19 cellular contexts compared by ENCODE assay signal in genomic region chr11:70778828-70779365, GRCh38.
DNase-seq lines count a peak whose midpoint lies in the region; ATAC-seq and TF ChIP-seq lines count a peak whose summit lies in the region.
"Had no signal": no experiment of that assay in that cellular context is flagged by ENCODE, and none has a peak within 500 bp of the region (broad histone marks: within the 10 kb centered on the region; RNA-seq: fewer than 3 reads in every experiment).

No MANE protein-coding gene starts in this region.

- peaks cover 14% of the 10 kb centered on the region for H3K4me1 Mint-ChIP-seq in nephron progenitor cell

- peaks cover 11% of the 10 kb centered on the region for H3K9me3 Mint-ChIP-seq in nephron progenitor cell

- no peak for ATAC-seq in psoas muscle
- ATAC-seq: A549 had no signal

- H3K4me3 Mint-ChIP-seq in nephron progenitor cell = no peak overlapping the region

- H3K36me3 ChIP-seq in psoas muscle (ENCODE audit: insufficient read depth in 1 of 2, low read depth in 1 of 2) = no peaks in the 10 kb centered on the region
- H3K36me3 ChIP-seq: MG63, SJCRH30 had no signal

- intact Hi-C loops in psoas muscle (cut with DNase I) = no loop called here

- peaks cover 4% of the 10 kb centered on the region for H3K27me3 Mint-ChIP-seq in nephron progenitor cell (ENCODE audit: low read depth, poor library complexity)

- H3K36me3 Mint-ChIP-seq in nephron progenitor cell (ENCODE audit: low read depth) = no peaks in the 10 kb centered on the region

- H3K9me3 ChIP-seq in psoas muscle = no peaks in the 10 kb centered on the region
- H3K9me3 ChIP-seq: MG63, SJCRH30 had no signal

- H3K4me3 ChIP-seq in psoas muscle = no peak overlapping the region
- H3K4me3 ChIP-seq: A549, MG63, PC-9, SJCRH30 had no signal

- DNase-seq in Ammon's horn (ENCODE audit: low spot score) (peak; percentile 17), NCI-H128 (lab: John Stamatoyannopoulos, UW; ENCODE audit: unreplicated experiment) (peak; percentile 10), NCI-H2227 treated with DMSO at 0.1 percent for 48 hours (lab: John Stamatoyannopoulos, UW) (peak; percentile 67), nephron progenitor cell (no peak), EL (no peak), psoas muscle (no peak)
- DNase-seq in activated CD8-positive, alpha-beta memory T cell treated with anti-CD3 and anti-CD28 coated beads, Interleukin-2, amount 50 U/mL, for 4 hours = no peak
- no peak for DNase-seq in activated CD4-positive, alpha-beta T cell treated with anti-CD3 and anti-CD28 coated beads for 4 hours
- DNase-seq: C1 segment of cervical spinal cord, GOT3, MG63, NCI-H1105, NCI-H2081, NCI-H446 treated with DMSO at 0.1 percent for 48 hours, NCI-H774, PC-9, SJCRH30, SW 1271 had no signal

- WGBS in psoas muscle, 3 donors = 79 to 87% (median 80%) methylated on average over 11 of the region's 11 CpGs

- TF ChIP-seq CTCF in nephron progenitor cell (IDR thresholded peaks at IDR 0.05) = no peak
- TF ChIP-seq CTCF in psoas muscle (IDR thresholded peaks at IDR 0.05) = no peak

- H3K27ac Mint-ChIP-seq in nephron progenitor cell = peak overlapping the region; percentile 25

- H3K27ac ChIP-seq in psoas muscle = no peak overlapping the region
- H3K27ac ChIP-seq: A549, PC-9, SJCRH30 had no signal

- no peaks in the 10 kb centered on the region for H3K27me3 ChIP-seq in psoas muscle (ENCODE audit: insufficient read depth in 3 of 3, low read length in 2 of 3)
- H3K27me3 ChIP-seq: MG63, SJCRH30 had no signal

- H3K4me1 ChIP-seq in psoas muscle = no peaks in the 10 kb centered on the region
- H3K4me1 ChIP-seq: A549, SJCRH30 had no signal

Comparison
In these comparisons a context has a peak if more than half of its experiments do, and no peak if none do; other contexts are left out.
1. DNase-seq: peak in Ammon's horn (single experiment), NCI-H128 (single experiment) and NCI-H2227 treated with DMSO at 0.1 percent for 48 hours (single experiment); none in nephron progenitor cell (single experiment), EL (single experiment), activated CD8-positive, alpha-beta memory T cell treated with anti-CD3 and anti-CD28 coated beads, Interleukin-2, amount 50 U/mL, for 4 hours (single experiment), psoas muscle (0 of 2) and activated CD4-positive, alpha-beta T cell treated with anti-CD3 and anti-CD28 coated beads for 4 hours (0 of 2).